29 cellular contexts compared by ENCODE assay signal in the genomic region with DNA sequence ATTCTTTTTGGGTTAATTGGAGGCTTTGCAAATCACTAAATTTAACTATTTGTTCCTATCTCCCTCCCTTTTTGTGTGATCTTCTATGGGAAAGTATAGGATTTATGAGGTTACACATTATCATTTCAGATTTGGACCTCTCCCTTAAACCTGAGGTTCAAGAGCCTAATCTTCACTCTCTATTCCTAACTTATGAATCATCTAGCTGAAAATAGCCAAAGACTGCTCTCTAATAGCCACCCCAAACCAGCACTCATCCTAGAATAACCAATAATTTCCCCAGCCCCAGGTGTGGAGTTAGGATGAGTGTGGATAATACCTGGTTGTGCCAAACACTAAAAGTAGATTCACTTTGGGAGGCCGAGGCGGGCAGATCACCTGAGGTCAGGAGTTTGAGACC.
"Had no signal": no experiment of that assay in that cellular context is flagged by ENCODE, and none has a peak within 500 bp of the region (broad histone marks: within the 10 kb centered on the region; RNA-seq: fewer than 3 reads in every experiment).

No MANE protein-coding gene starts in this region.

- H3K36me3 ChIP-seq: adrenal gland, heart right ventricle, left ventricle myocardium inferior, pancreas, prostate gland, thyroid gland, upper lobe of right lung had no signal

- H3K4me2 ChIP-seq: smooth muscle cell had no signal

- H3K4me1 ChIP-seq: left ventricle myocardium inferior, pancreas, prostate gland, thyroid gland, upper lobe of right lung had no signal

- FAIRE-seq: islet of Langerhans, pancreas, TTC549 had no signal

- H3K27ac ChIP-seq: heart right ventricle, left ventricle myocardium inferior, pancreas, prostate gland, thyroid gland, upper lobe of right lung, VCaP had no signal

- ATAC-seq: esophagus mucosa; naive thymus-derived CD4-positive, alpha-beta T cell; pancreas; sciatic nerve; stimulated activated memory B cell treated with anti-CD40 and anti-IgM and Interleukin-4, amounts not matched to agents 10 μg/mL and 1 μg/mL and 100 μg/mL, for 72 hours; stimulated activated naive CD8-positive, alpha-beta T cell treated with anti-CD3 and anti-CD28 coated beads, Interleukin-15, amount 100 ng/mL, for 72 hours; upper lobe of right lung had no signal

- H3K27me3 ChIP-seq: adrenal gland, heart right ventricle, thyroid gland, upper lobe of right lung had no signal

- H3K4me3 ChIP-seq: adrenal gland, heart right ventricle, left ventricle myocardium inferior, pancreas, prostate gland, smooth muscle cell, thyroid gland, upper lobe of right lung had no signal

- DNase-seq: activated CD4-positive, alpha-beta T cell treated with anti-CD3 and anti-CD28 coated beads for 4 hours; activated CD4-positive, alpha-beta T cell treated with anti-CD3 and anti-CD28 coated beads, Interleukin-2, amount 50 U/mL, for 4 hours; activated effector memory CD4-positive, alpha-beta T cell treated with anti-CD3 and anti-CD28 coated beads, Interleukin-2, amount 50 U/mL, for 16 hours; activated naive CD4-positive, alpha-beta T cell treated with anti-CD3 and anti-CD28 coated beads for 36 hours; activated naive CD8-positive, alpha-beta T cell treated with anti-CD3 and anti-CD28 coated beads for 36 hours; adrenal gland; central memory CD4-positive, alpha-beta T cell; endodermal cell; heart right ventricle; left ventricle myocardium inferior; naive thymus-derived CD4-positive, alpha-beta T cell; pancreas; retina; stimulated activated CD4-positive, alpha-beta T cell treated with anti-CD3 and anti-CD28 coated beads, Interleukin-1b, Interleukin-23, amount 100 ng/mL, for 48 hours; stimulated activated CD4-positive, alpha-beta T cell treated with anti-CD3 and anti-CD28 coated beads, Interleukin-4, amount 100 ng/mL, for 4 hours; stimulated activated CD8-positive, alpha-beta memory T cell treated with anti-CD3 and anti-CD28 coated beads, Interleukin-4, amount 100 ng/mL, for 48 hours; stimulated activated naive CD8-positive, alpha-beta T cell treated with anti-CD3 and anti-CD28 coated beads, Interleukin-15, amount 100 ng/mL, for 72 hours; substantia nigra; T-helper 9 cell; thyroid gland; upper lobe of right lung had no signal

- H3K9me3 ChIP-seq: adrenal gland, heart right ventricle, left ventricle myocardium inferior, pancreas, prostate gland, thyroid gland, upper lobe of right lung had no signal
